In the genomic region with DNA sequence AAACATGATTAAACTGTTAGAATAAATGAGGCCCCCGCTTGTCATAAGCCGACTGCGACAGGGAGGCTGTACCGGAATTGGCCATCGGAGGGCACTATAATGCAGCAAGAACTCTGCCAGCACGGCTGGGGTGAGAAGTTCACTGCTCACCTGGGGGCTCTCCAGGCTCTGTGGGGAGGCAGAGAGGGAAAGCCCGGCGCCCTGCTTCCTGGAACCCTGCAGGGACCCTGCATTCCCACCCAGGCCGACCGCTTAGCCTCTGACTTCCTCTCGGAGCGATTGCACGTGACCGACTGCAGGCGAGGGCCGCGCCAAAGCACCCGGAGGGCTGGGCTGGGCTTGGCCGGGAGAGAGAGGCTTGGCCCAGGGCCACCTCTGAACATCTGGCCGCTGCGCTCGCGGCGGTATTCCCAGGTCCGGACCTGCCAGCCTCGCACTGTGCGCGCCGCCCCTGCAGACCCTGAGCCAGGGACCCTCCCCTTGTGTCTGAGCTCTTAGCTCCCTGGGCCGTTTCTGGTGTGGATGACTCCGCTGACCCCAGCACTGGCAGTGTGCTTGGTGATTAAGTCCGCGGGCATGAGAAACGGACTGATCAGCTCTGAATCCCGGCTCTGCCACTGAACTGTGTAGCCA, we compare ENCODE assay signal across 8 cellular contexts.
DNase-seq lines count a peak whose midpoint lies in the region; ATAC-seq and TF ChIP-seq lines count a peak whose summit lies in the region.

No MANE protein-coding gene starts in this region.

- DNase-seq in Ammon's horn (ENCODE audit: low spot score), result peak; percentile 81
- peak; percentile 64 for DNase-seq in GM19238 (ENCODE audit: insufficient read length, low spot score)
- peak; percentile 65 for DNase-seq in NCI-H446 treated with DMSO at 0.1 percent for 48 hours (lab: John Stamatoyannopoulos, UW)
- peak; percentile 76 to 78 for DNase-seq in activated CD4-positive, alpha-beta T cell treated with anti-CD3 and anti-CD28 coated beads for 24 hours (ENCODE audit: low read depth in 2 of 2)
- DNase-seq in choroid plexus epithelial cell (ENCODE audit: low read depth), result peak; percentile 99
- peak; percentile 91 for DNase-seq in left kidney (ENCODE audit: low read depth, low spot score)
- DNase-seq in stimulated activated CD4-positive, alpha-beta T cell treated with anti-CD3 and anti-CD28 coated beads, Interleukin-1b, Interleukin-23, amount 100 ng/mL, for 48 hours, result peak; percentile 83

- H3K4me3 ChIP-seq in choroid plexus epithelial cell (ENCODE audit: low read depth, low read length), result peak overlapping the region; percentile 38

- ATAC-seq in HG03378 (IDR thresholded peaks at IDR 0.05; ENCODE audit: unreplicated experiment), result peak; percentile 93

- TF ChIP-seq CTCF in choroid plexus epithelial cell (conservative IDR thresholded peaks at IDR 0.05; ENCODE audit: low read depth, low read length), result peak; percentile 96

Comparison
In these comparisons a context has a peak if more than half of its experiments do, and no peak if none do; other contexts are left out.
1. Peak in every context shown above with its lines: DNase-seq, ATAC-seq and H3K4me3 ChIP-seq.